Comparison of ENCODE assay signal across 14 cellular contexts in the genomic region with DNA sequence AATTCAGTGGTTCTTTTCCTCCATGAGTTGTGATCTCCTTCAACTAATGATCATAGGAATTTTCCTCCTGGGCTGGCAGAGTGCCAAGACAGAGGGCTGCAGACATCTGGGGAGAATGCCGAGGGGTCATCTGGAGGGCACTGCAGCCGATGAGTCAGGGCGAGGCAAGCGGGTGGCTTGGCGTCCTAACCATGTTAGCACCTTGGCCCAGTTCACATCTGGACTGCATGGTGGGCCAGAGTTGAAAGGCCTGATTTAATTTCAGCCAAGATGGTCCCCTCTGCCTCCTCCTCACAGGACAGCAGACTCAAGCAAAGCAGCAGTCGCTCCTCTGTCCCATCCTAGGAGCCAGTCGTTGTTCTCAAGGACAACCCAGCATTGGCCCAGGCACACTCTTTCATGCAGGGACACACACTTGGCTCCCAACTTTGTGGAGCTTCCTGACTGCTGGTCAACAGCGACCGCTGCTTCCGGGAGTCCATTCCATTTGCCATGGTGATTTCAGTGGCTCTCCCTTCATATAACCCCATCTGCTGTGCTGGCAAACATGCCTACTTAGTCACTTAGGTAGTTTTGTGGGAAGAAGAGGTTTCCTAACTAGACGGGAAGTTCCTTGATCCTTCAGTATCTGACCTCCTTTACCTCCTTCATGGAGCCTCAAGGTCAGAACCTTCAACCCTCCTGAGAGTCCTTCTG.
DNase-seq lines count a peak whose midpoint lies in the region; TF ChIP-seq lines count a peak whose summit lies in the region.
"Had no signal": no experiment of that assay in that cellular context is flagged by ENCODE, and none has a peak within 500 bp of the region (broad histone marks: within the 10 kb centered on the region; RNA-seq: fewer than 3 reads in every experiment).

No MANE protein-coding gene starts in this region.

- peak; percentile 81 for DNase-seq in AG10803 (ENCODE audit: low read depth)
- DNase-seq in HT1080 (ENCODE audit: low read depth): peak; percentile 83
- peak; percentile 21 for DNase-seq in T1000 (lab: John Stamatoyannopoulos, UW)
- peak; percentile 75 to 85 for DNase-seq in foreskin fibroblast
- DNase-seq in MM.1S: no peak
- no peak for DNase-seq in GM19240 (ENCODE audit: insufficient read length, low spot score)
- no peak for DNase-seq in OCI-M2 (lab: John Stamatoyannopoulos, UW; ENCODE audit: unreplicated experiment)
- no peak for DNase-seq in GDM1 (lab: John Stamatoyannopoulos, UW)
- DNase-seq: activated CD4-positive, alpha-beta T cell treated with anti-CD3 and anti-CD28 coated beads for 36 hours; activated effector memory CD4-positive, alpha-beta T cell treated with anti-CD3 and anti-CD28 coated beads, Interleukin-2, amount 50 U/mL, for 16 hours; CD4-positive, CD25-positive, alpha-beta regulatory T cell; lower lobe of right lung; NCI-H2227 treated with DMSO at 0.1 percent for 48 hours had no signal

- H3K4me2 ChIP-seq in MM.1S (ENCODE audit: low read depth, low read length): no peak overlapping the region

- H2AFZ ChIP-seq in MM.1S (ENCODE audit: low read length): no peak overlapping the region

- H3K9ac ChIP-seq in MM.1S (ENCODE audit: low read length): no peak overlapping the region

- H3F3A ChIP-seq in MM.1S (ENCODE audit: insufficient read depth, low read length): no peaks in the 10 kb centered on the region

- H3K9me3 ChIP-seq in MM.1S (replicated peaks; ENCODE audit: insufficient read depth, low read length): no peaks in the 10 kb centered on the region
- H3K9me3 ChIP-seq: lower lobe of right lung had no signal

- H3K4me3 ChIP-seq in AG10803 (ENCODE audit: low read length): no peak overlapping the region
- no peak overlapping the region for H3K4me3 ChIP-seq in foreskin fibroblast (ENCODE audit: low read depth in 1 of 2, low read length in 2 of 2)
- no peak overlapping the region for H3K4me3 ChIP-seq in MM.1S (ENCODE audit: low read length)
- H3K4me3 ChIP-seq: lower lobe of right lung, SK-N-MC had no signal

- TF ChIP-seq CTCF in AG10803 (conservative IDR thresholded peaks at IDR 0.05; ENCODE audit: low read length) (no peak), foreskin fibroblast (IDR thresholded peaks at IDR 0.05; ENCODE audit: low read depth, low read length) (no peak), MM.1S (IDR thresholded peaks at IDR 0.05; ENCODE audit: low read length) (no peak)

- no peaks in the 10 kb centered on the region for H3K9me2 ChIP-seq in MM.1S (replicated peaks; ENCODE audit: insufficient read depth, low read length)

- no peaks in the 10 kb centered on the region for H3K4me1 ChIP-seq in MM.1S (ENCODE audit: low read length)
- H3K4me1 ChIP-seq: lower lobe of right lung had no signal

- no peaks in the 10 kb centered on the region for H3K79me2 ChIP-seq in MM.1S (ENCODE audit: low read length)

- H4K20me1 ChIP-seq in MM.1S (ENCODE audit: insufficient read depth, low read length): no peaks in the 10 kb centered on the region

- H3K36me3 ChIP-seq in MM.1S (replicated peaks; ENCODE audit: insufficient read depth, low read length): no peaks in the 10 kb centered on the region
- H3K36me3 ChIP-seq: lower lobe of right lung had no signal

- no peak overlapping the region for H3K27ac ChIP-seq in MM.1S (ENCODE audit: low read length)
- H3K27ac ChIP-seq: lower lobe of right lung, SK-N-MC had no signal

- H3K27me3 ChIP-seq in MM.1S (replicated peaks; ENCODE audit: insufficient read depth, low read length): no peaks in the 10 kb centered on the region

Comparison
In these comparisons a context has a peak if more than half of its experiments do, and no peak if none do; other contexts are left out.
1. DNase-seq: peak in AG10803 (single experiment), HT1080 (single experiment), T1000 (single experiment) and foreskin fibroblast (2 of 2); none in MM.1S (single experiment), GM19240 (single experiment), OCI-M2 (single experiment) and GDM1 (single experiment).